ENCODE assay signal across 8 cellular contexts in the genomic region with DNA sequence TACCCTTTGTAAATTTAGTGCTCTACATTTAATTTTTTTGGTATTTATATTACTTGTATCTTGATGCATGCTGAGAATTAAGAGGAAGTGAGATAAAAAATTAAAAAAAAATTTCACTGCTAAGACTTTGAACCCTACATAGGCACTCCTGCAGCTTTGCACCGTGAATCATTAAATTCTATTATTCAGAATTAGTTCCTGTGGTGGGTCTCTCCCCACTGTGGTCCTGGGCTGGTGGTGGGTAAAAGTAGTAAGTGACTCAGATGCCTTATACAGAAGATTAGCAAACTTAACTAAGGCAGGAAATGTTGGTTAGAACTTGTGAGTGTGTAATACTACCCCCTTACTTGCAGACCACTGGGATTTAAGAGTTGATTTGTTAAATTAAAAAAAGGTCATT.
DNase-seq lines count a peak whose midpoint lies in the region; ATAC-seq, FAIRE-seq and TF ChIP-seq lines count a peak whose summit lies in the region.

No MANE protein-coding gene starts in this region.

- H3K27ac Mint-ChIP-seq in activated T-helper 1 cell treated with anti-CD3 and anti-CD28 coated beads, Interleukin-12 subunit alpha, Interleukin-12 subunit beta, Interleukin-2, Interleukin-4 antibody, amounts not matched to agents 30 ng/mL and 10 ng/mL and 1 ng/mL, durations not matched to agents 14 hours and 24 hours and 36 hours, result peak overlapping the region; percentile 10

- peak overlapping the region; percentile 53 for H3K4me2 ChIP-seq in smooth muscle cell

- H3K4me1 Mint-ChIP-seq in activated T-helper 1 cell treated with anti-CD3 and anti-CD28 coated beads, Interleukin-12 subunit alpha, Interleukin-12 subunit beta, Interleukin-2, Interleukin-4 antibody, amounts not matched to agents 30 ng/mL and 10 ng/mL and 1 ng/mL, durations not matched to agents 14 hours and 24 hours and 36 hours (ENCODE audit: low read depth), result peaks cover 46% of the 10 kb centered on the region

- no peak for FAIRE-seq in kidney (lab: Jason Lieb, UNC)

- peaks cover 99% of the 10 kb centered on the region for H4K20me1 ChIP-seq in smooth muscle cell (ENCODE audit: low read depth)

- H3K36me3 Mint-ChIP-seq in activated T-helper 1 cell treated with anti-CD3 and anti-CD28 coated beads, Interleukin-12 subunit alpha, Interleukin-12 subunit beta, Interleukin-2, Interleukin-4 antibody, amounts not matched to agents 30 ng/mL and 10 ng/mL and 1 ng/mL, durations not matched to agents 14 hours and 24 hours and 36 hours (ENCODE audit: low read depth), result peaks cover 33% of the 10 kb centered on the region

- H3K9me3 ChIP-seq in HUES6 (ENCODE audit: control insufficient read depth, insufficient read depth, low read depth, low read length), result no peaks in the 10 kb centered on the region
- H3K9me3 ChIP-seq in smooth muscle cell (replicated peaks; ENCODE audit: low read depth), result no peaks in the 10 kb centered on the region
- no peaks in the 10 kb centered on the region for H3K9me3 ChIP-seq in kidney (ENCODE audit: control insufficient read depth in 1 of 2, low read length in 2 of 2)

- H2AFZ ChIP-seq in smooth muscle cell (ENCODE audit: low read depth), result no peak overlapping the region

- H3K4me3 ChIP-seq in HUES6 (ENCODE audit: low read depth, low read length) (no peak overlapping the region), smooth muscle cell (no peak overlapping the region), kidney (ENCODE audit: low read length in 2 of 2) (no peak overlapping the region)

- no peak for DNase-seq in activated T-helper 1 cell treated with anti-CD3 and anti-CD28 coated beads, Interleukin-12 subunit alpha, Interleukin-12 subunit beta, Interleukin-2, Interleukin-4 antibody, amounts not matched to agents 30 ng/mL and 10 ng/mL and 1 ng/mL, durations not matched to agents 14 hours and 24 hours and 36 hours (ENCODE audit: low spot score)
- DNase-seq in smooth muscle cell (lab: John Stamatoyannopoulos, UW; ENCODE audit: unreplicated experiment) (no peak), ureter (ENCODE audit: low spot score) (no peak), kidney (no peak), Right ventricle myocardium superior (no peak), pons (ENCODE audit: low spot score) (no peak)

- H3F3A ChIP-seq in smooth muscle cell (ENCODE audit: low read depth), result peaks cover 50% of the 10 kb centered on the region

- peaks cover 61% of the 10 kb centered on the region for H3K79me2 ChIP-seq in smooth muscle cell (ENCODE audit: low read depth)

- no peak overlapping the region for H3K4me3 Mint-ChIP-seq in activated T-helper 1 cell treated with anti-CD3 and anti-CD28 coated beads, Interleukin-12 subunit alpha, Interleukin-12 subunit beta, Interleukin-2, Interleukin-4 antibody, amounts not matched to agents 30 ng/mL and 10 ng/mL and 1 ng/mL, durations not matched to agents 14 hours and 24 hours and 36 hours

- H3K27ac ChIP-seq in HUES6 (ENCODE audit: low read depth, low read length) (peak overlapping the region; percentile 61), smooth muscle cell (ENCODE audit: low read depth) (peak overlapping the region; percentile 79), kidney (ENCODE audit: low read depth in 2 of 2, low read length in 2 of 2) (no peak overlapping the region)

- intact Hi-C loops in activated T-helper 1 cell treated with anti-CD3 and anti-CD28 coated beads, Interleukin-12 subunit alpha, Interleukin-12 subunit beta, Interleukin-2, Interleukin-4 antibody, amounts not matched to agents 30 ng/mL and 10 ng/mL and 1 ng/mL, durations not matched to agents 14 hours and 24 hours and 36 hours (cut with micrococcal nuclease), result loop anchor here (1.0 kb wide), 1 partner anchor 85 kb away; no protein-coding TSS in a partner anchor
- intact Hi-C loops in kidney (cut with DNase I), result no loop called here
- intact Hi-C loops in Right ventricle myocardium superior (cut with DNase I), result no loop called here

- H3K36me3 ChIP-seq in HUES6 (ENCODE audit: control insufficient read depth, insufficient read depth, low read length) (peaks cover 64% of the 10 kb centered on the region), smooth muscle cell (ENCODE audit: low read depth) (peaks cover 16% of the 10 kb centered on the region), kidney (ENCODE audit: control insufficient read depth in 1 of 2, insufficient read depth in 2 of 2, low read length in 2 of 2) (peaks cover 12 to 23% of the 10 kb centered on the region in 2 donors)

- H3K27me3 ChIP-seq in HUES6 (ENCODE audit: control insufficient read depth, insufficient read depth, low read length) (no peaks in the 10 kb centered on the region), smooth muscle cell (ENCODE audit: low read depth) (no peaks in the 10 kb centered on the region)

- peak; percentile 33 for ATAC-seq in GM18520 (IDR thresholded peaks at IDR 0.05; ENCODE audit: unreplicated experiment)
- ATAC-seq in Right ventricle myocardium superior (ENCODE audit: poor library complexity), result no peak

- H3K9ac ChIP-seq in HUES6 (ENCODE audit: low read length) (no peak overlapping the region), smooth muscle cell (ENCODE audit: low read depth) (no peak overlapping the region), kidney (ENCODE audit: low read length in 2 of 2) (no peak overlapping the region)

- no peak for TF ChIP-seq CTCF in smooth muscle cell (IDR thresholded peaks at IDR 0.05; ENCODE audit: borderline replicate concordance, insufficient read depth, poor library complexity, severe bottlenecking)
- no peak for TF ChIP-seq CTCF in kidney (IDR thresholded peaks at IDR 0.05; ENCODE audit: borderline replicate concordance, extremely low read depth, insufficient read depth)

- WGBS in smooth muscle cell (ENCODE audit: low lambda C conversion rate), result 53% methylated on average over 1 of the region's 1 CpG

- no peaks in the 10 kb centered on the region for H3K27me3 Mint-ChIP-seq in activated T-helper 1 cell treated with anti-CD3 and anti-CD28 coated beads, Interleukin-12 subunit alpha, Interleukin-12 subunit beta, Interleukin-2, Interleukin-4 antibody, amounts not matched to agents 30 ng/mL and 10 ng/mL and 1 ng/mL, durations not matched to agents 14 hours and 24 hours and 36 hours (ENCODE audit: insufficient read depth)

- peaks cover 50% of the 10 kb centered on the region for H3K4me1 ChIP-seq in HUES6 (ENCODE audit: control insufficient read depth, insufficient read depth, low read length)
- H3K4me1 ChIP-seq in smooth muscle cell (ENCODE audit: low read depth), result peaks cover 38% of the 10 kb centered on the region
- peaks cover 0 to 2% of the 10 kb centered on the region in 2 donors for H3K4me1 ChIP-seq in kidney (ENCODE audit: control insufficient read depth in 1 of 2, insufficient read depth in 1 of 2, low read depth in 1 of 2, low read length in 2 of 2)

- H3K9me3 Mint-ChIP-seq in activated T-helper 1 cell treated with anti-CD3 and anti-CD28 coated beads, Interleukin-12 subunit alpha, Interleukin-12 subunit beta, Interleukin-2, Interleukin-4 antibody, amounts not matched to agents 30 ng/mL and 10 ng/mL and 1 ng/mL, durations not matched to agents 14 hours and 24 hours and 36 hours, result no peaks in the 10 kb centered on the region

Comparison
In these comparisons a context has a peak if more than half of its experiments do, and no peak if none do; other contexts are left out.
1. H3K27ac ChIP-seq: peak in HUES6 (single experiment) and smooth muscle cell (single experiment); none in kidney (0 of 2).